26 cellular contexts compared by ENCODE assay signal in genomic region chr2:155256803-155257202, GRCh38.
A peak's percentile ranks its signal among the peaks of the same experiment; 100 is the strongest.
DNase-seq lines count a peak whose midpoint lies in the region; ATAC-seq, FAIRE-seq and TF ChIP-seq lines count a peak whose summit lies in the region.
"Had no signal": no experiment of that assay in that cellular context is flagged by ENCODE, and none has a peak within 500 bp of the region (broad histone marks: within the 10 kb centered on the region; RNA-seq: fewer than 3 reads in every experiment).

No MANE protein-coding gene starts in this region.

- H3K9me3 Mint-ChIP-seq in stimulated activated effector memory CD8-positive, alpha-beta T cell treated with anti-CD3 and anti-CD28 coated beads, Interleukin-12 subunit alpha, Interleukin-12 subunit beta, amount 100 ng/mL, for 72 hours, result peaks cover 7% of the 10 kb centered on the region
- H3K9me3 Mint-ChIP-seq: activated naive CD4-positive, alpha-beta T cell treated with anti-CD3 and anti-CD28 coated beads, Interleukin-2, amount 10 ng/mL, durations not matched to agents 7 days and 5 days; nephron progenitor cell had no signal

- no peaks in the 10 kb centered on the region for H3K79me2 ChIP-seq in Loucy (ENCODE audit: insufficient read depth, low read length)

- no peak overlapping the region for H2BK120ac ChIP-seq in neuronal stem cell (ENCODE audit: low read depth, low read length)

- no peak overlapping the region for H3K27ac ChIP-seq in neuronal stem cell (replicated peaks; ENCODE audit: low read length)
- H3K27ac ChIP-seq: cardiac muscle cell, GM23248, Peyer's patch, SJSA1, uterus had no signal

- no peaks in the 10 kb centered on the region for H3K9me2 ChIP-seq in Loucy (replicated peaks; ENCODE audit: low read depth, low read length)

- no peak overlapping the region for H2BK15ac ChIP-seq in neuronal stem cell (ENCODE audit: low read length)

- H3F3A ChIP-seq in Loucy (ENCODE audit: low read depth), result no peaks in the 10 kb centered on the region

- H3K14ac ChIP-seq in neuronal stem cell (ENCODE audit: low read length), result no peak overlapping the region

- ATAC-seq in HG03135 (IDR thresholded peaks at IDR 0.05; ENCODE audit: unreplicated experiment), result no peak
- no peak for ATAC-seq in stimulated activated effector memory CD8-positive, alpha-beta T cell treated with anti-CD3 and anti-CD28 coated beads, Interleukin-12 subunit alpha, Interleukin-12 subunit beta, amount 100 ng/mL, for 72 hours
- ATAC-seq: activated T-cell treated with anti-CD3 and anti-CD28 coated beads, Interleukin-2, amount 50 U/mL, for 72 hours had no signal

- no peak overlapping the region for H4K8ac ChIP-seq in neuronal stem cell (ENCODE audit: low read depth, low read length)

- H3K27me3 ChIP-seq in Loucy (ENCODE audit: insufficient read depth, low read length, poor library complexity, severe bottlenecking) (no peaks in the 10 kb centered on the region), bronchial epithelial cell (ENCODE audit: control insufficient read depth, insufficient read depth, low read length) (no peaks in the 10 kb centered on the region), neuronal stem cell (ENCODE audit: control insufficient read depth in 3 of 3, insufficient read depth in 3 of 3, low read depth in 1 of 3, low read length in 3 of 3) (no peaks in the 10 kb centered on the region)
- H3K27me3 ChIP-seq: cardiac muscle cell, Peyer's patch, SJSA1, uterus had no signal

- no peak overlapping the region for H3K27ac Mint-ChIP-seq in stimulated activated effector memory CD8-positive, alpha-beta T cell treated with anti-CD3 and anti-CD28 coated beads, Interleukin-12 subunit alpha, Interleukin-12 subunit beta, amount 100 ng/mL, for 72 hours
- H3K27ac Mint-ChIP-seq: activated naive CD4-positive, alpha-beta T cell treated with anti-CD3 and anti-CD28 coated beads, Interleukin-2, amount 10 ng/mL, durations not matched to agents 7 days and 5 days; activated T-cell treated with anti-CD3 and anti-CD28 coated beads, Interleukin-2, amount 50 U/mL, for 72 hours; CD4-positive, alpha-beta T cell; nephron progenitor cell had no signal

- H4K20me1 ChIP-seq in Loucy (ENCODE audit: insufficient read depth, low read length, poor library complexity, severe bottlenecking), result no peaks in the 10 kb centered on the region

- no peaks in the 10 kb centered on the region for H3K4me1 Mint-ChIP-seq in stimulated activated effector memory CD8-positive, alpha-beta T cell treated with anti-CD3 and anti-CD28 coated beads, Interleukin-12 subunit alpha, Interleukin-12 subunit beta, amount 100 ng/mL, for 72 hours
- H3K4me1 Mint-ChIP-seq: activated naive CD4-positive, alpha-beta T cell treated with anti-CD3 and anti-CD28 coated beads, Interleukin-2, amount 10 ng/mL, durations not matched to agents 7 days and 5 days; nephron progenitor cell had no signal

- H3K18ac ChIP-seq in neuronal stem cell (ENCODE audit: low read length), result peak overlapping the region; percentile 38

- no peak overlapping the region for H3K4me2 ChIP-seq in Loucy (ENCODE audit: low read depth, low read length, poor library complexity, severe bottlenecking)
- H3K4me2 ChIP-seq in neuronal stem cell (ENCODE audit: insufficient read depth, low read length, poor library complexity, severe bottlenecking), result no peak overlapping the region

- peak overlapping the region; percentile 65 for H3K23ac ChIP-seq in neuronal stem cell (ENCODE audit: low read depth, low read length, poor library complexity)

- no peak overlapping the region for H3K4ac ChIP-seq in neuronal stem cell (ENCODE audit: low read length)

- H4K91ac ChIP-seq in neuronal stem cell (ENCODE audit: low read depth, low read length, poor library complexity), result no peak overlapping the region

- no CpG with 5 or more reads among the region's 6 CpGs for WGBS in neuronal stem cell (ENCODE audit: extremely low coverage in 2 of 2, insufficient read length in 2 of 2, insufficient replicate concordance in 1 of 2), 2 donors

- H3K4me3 ChIP-seq in Loucy (ENCODE audit: low read length, poor library complexity, severe bottlenecking) (no peak overlapping the region), bronchial epithelial cell (ENCODE audit: low read depth, low read length) (no peak overlapping the region), neuronal stem cell (ENCODE audit: low read length in 2 of 2) (peak overlapping the region in 1 of 2 donors; percentile 3)
- H3K4me3 ChIP-seq: cardiac muscle cell, GM23248, Peyer's patch, SJSA1, uterus had no signal

- H3K4me1 ChIP-seq in Loucy (ENCODE audit: insufficient read depth, low read length, poor library complexity, severe bottlenecking) (no peaks in the 10 kb centered on the region), neuronal stem cell (ENCODE audit: control insufficient read depth in 2 of 2, insufficient read depth in 1 of 2, low read depth in 1 of 2, low read length in 2 of 2) (no peaks in the 10 kb centered on the region)
- H3K4me1 ChIP-seq: Peyer's patch, SJSA1, uterus had no signal

- no peaks in the 10 kb centered on the region for H3K36me3 Mint-ChIP-seq in stimulated activated effector memory CD8-positive, alpha-beta T cell treated with anti-CD3 and anti-CD28 coated beads, Interleukin-12 subunit alpha, Interleukin-12 subunit beta, amount 100 ng/mL, for 72 hours
- H3K36me3 Mint-ChIP-seq: activated naive CD4-positive, alpha-beta T cell treated with anti-CD3 and anti-CD28 coated beads, Interleukin-2, amount 10 ng/mL, durations not matched to agents 7 days and 5 days had no signal

- H3K9ac ChIP-seq in Loucy (ENCODE audit: low read depth, low read length, poor library complexity, severe bottlenecking) (no peak overlapping the region), neuronal stem cell (ENCODE audit: low read depth, low read length, poor library complexity) (no peak overlapping the region)
- H3K9ac ChIP-seq: GM23248 had no signal

- no peak overlapping the region for H2BK5ac ChIP-seq in neuronal stem cell (ENCODE audit: low read length)

- no peaks in the 10 kb centered on the region for H3K79me1 ChIP-seq in neuronal stem cell (ENCODE audit: low read depth, low read length)

- H2AFZ ChIP-seq in Loucy (ENCODE audit: low read length), result no peak overlapping the region
- H2AFZ ChIP-seq in neuronal stem cell (ENCODE audit: low read length), result no peak overlapping the region
- H2AFZ ChIP-seq: GM23248 had no signal

- H3K4me3 Mint-ChIP-seq in stimulated activated effector memory CD8-positive, alpha-beta T cell treated with anti-CD3 and anti-CD28 coated beads, Interleukin-12 subunit alpha, Interleukin-12 subunit beta, amount 100 ng/mL, for 72 hours, result no peak overlapping the region
- H3K4me3 Mint-ChIP-seq: activated naive CD4-positive, alpha-beta T cell treated with anti-CD3 and anti-CD28 coated beads, Interleukin-2, amount 10 ng/mL, durations not matched to agents 7 days and 5 days; activated T-cell treated with anti-CD3 and anti-CD28 coated beads, Interleukin-2, amount 50 U/mL, for 72 hours; CD4-positive, alpha-beta T cell; nephron progenitor cell had no signal

- FAIRE-seq in bronchial epithelial cell (lab: Jason Lieb, UNC), result peak; percentile 66
- FAIRE-seq: endometrium had no signal

- DNase-seq in bronchial epithelial cell (ENCODE audit: low read depth), result no peak
- DNase-seq in neuronal stem cell (ENCODE audit: low spot score), result no peak
- DNase-seq in ureter (ENCODE audit: low spot score), result no peak
- no peak for DNase-seq in stimulated activated effector memory CD8-positive, alpha-beta T cell treated with anti-CD3 and anti-CD28 coated beads, Interleukin-12 subunit alpha, Interleukin-12 subunit beta, amount 100 ng/mL, for 72 hours (ENCODE audit: low spot score in 2 of 2)
- DNase-seq: activated CD4-positive, alpha-beta T cell treated with anti-CD3 and anti-CD28 coated beads for 48 hours; activated naive CD4-positive, alpha-beta T cell treated with anti-CD3 and anti-CD28 coated beads, Interleukin-2, amount 10 ng/mL, durations not matched to agents 7 days and 5 days; activated T-cell treated with anti-CD3 and anti-CD28 coated beads, Interleukin-2, amount 50 U/mL, for 72 hours; amygdala; CD4-positive, alpha-beta T cell; DMS53; GF-D8; GM23248; head of caudate nucleus; KBM-7; NCI-H187 treated with DMSO at 0.1 percent for 48 hours; NCI-H2227 treated with DMSO at 0.1 percent for 48 hours; nephron progenitor cell; Peyer's patch; substantia nigra; uterus had no signal

- H2AK5ac ChIP-seq in neuronal stem cell (ENCODE audit: low read depth, low read length), result no peak overlapping the region

- no peaks in the 10 kb centered on the region for H3K36me3 ChIP-seq in Loucy (ENCODE audit: insufficient read depth, low read length)
- H3K36me3 ChIP-seq in bronchial epithelial cell (ENCODE audit: control insufficient read depth, insufficient read depth, low read length), result no peaks in the 10 kb centered on the region
- no peaks in the 10 kb centered on the region for H3K36me3 ChIP-seq in neuronal stem cell (replicated peaks in 1 of 2; ENCODE audit: control insufficient read depth in 2 of 2, insufficient read depth in 2 of 2, low read length in 2 of 2)
- H3K36me3 ChIP-seq: cardiac muscle cell, Peyer's patch, SJSA1, uterus had no signal

- TF ChIP-seq CTCF in GM12874 (IDR thresholded peaks at IDR 0.05; ENCODE audit: insufficient read depth, low read depth, low read length) (0 out of 2 replicates have a peak, but pooled peaks have one; percentile 8), Loucy (conservative IDR thresholded peaks at IDR 0.05; ENCODE audit: low read length) (peak; percentile 28; the same call in 1 of the 2 replicates), bronchial epithelial cell (IDR thresholded peaks at IDR 0.05; ENCODE audit: insufficient read depth, low read length, severe bottlenecking) (no peak)

- H3K9me3 ChIP-seq in Loucy (ENCODE audit: insufficient read depth, low read depth, low read length) (no peaks in the 10 kb centered on the region), neuronal stem cell (replicated peaks in 1 of 2; ENCODE audit: control insufficient read depth in 2 of 2, insufficient read depth in 1 of 2, low read depth in 1 of 2, low read length in 2 of 2) (no peaks in the 10 kb centered on the region)
- H3K9me3 ChIP-seq: Peyer's patch, SJSA1, uterus had no signal

- H2BK12ac ChIP-seq in neuronal stem cell (ENCODE audit: low read length), result peak overlapping the region; percentile 10
